11 cellular contexts compared by ENCODE assay signal in the genomic region with DNA sequence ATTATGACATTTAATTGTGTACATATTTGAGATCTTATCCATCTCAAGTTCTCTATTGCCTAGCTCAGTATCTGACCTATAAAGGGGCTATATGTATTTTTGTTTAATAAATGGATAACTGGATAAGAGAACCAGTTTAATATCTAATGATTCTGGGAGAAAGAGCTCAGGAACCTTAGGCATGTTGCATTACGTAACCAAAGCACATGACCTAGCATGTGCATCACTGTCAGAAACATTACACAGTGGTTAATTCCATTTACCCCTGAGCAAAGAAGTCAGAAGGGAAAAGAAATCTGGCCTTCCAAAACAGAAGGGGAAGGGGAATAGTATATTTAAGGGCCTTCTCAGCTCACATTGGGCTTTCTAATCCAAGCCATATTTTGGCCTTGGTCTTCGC. TPM values are rescaled to one million over a fixed set of nuclear protein-coding genes. Genes with fewer than 3 reads are reported as not detected.
"Had no signal": no experiment of that assay in that cellular context is flagged by ENCODE, and none has a peak within 500 bp of the region (broad histone marks: within the 10 kb centered on the region; RNA-seq: fewer than 3 reads in every experiment).

No MANE protein-coding gene starts in this region.

- H3K27ac ChIP-seq: prostate gland, sigmoid colon had no signal

- H3K4me1 ChIP-seq: prostate gland, sigmoid colon had no signal

- H3K36me3 ChIP-seq: prostate gland, sigmoid colon had no signal

- DNase-seq: activated effector memory CD4-positive, alpha-beta T cell treated with Interleukin-2 at 50 U/mL for 16 hours; activated T-cell treated with anti-CD3 and anti-CD28 coated beads, Interleukin-2, amount 50 U/mL, for 24 hours; amygdala; nucleus accumbens; sigmoid colon; stimulated activated CD4-positive, alpha-beta T cell treated with anti-CD3 and anti-CD28 coated beads, Interleukin-2, amount 100 ng/mL, for 48 hours; stimulated activated naive CD8-positive, alpha-beta T cell treated with anti-CD3 and anti-CD28 coated beads, Interleukin-15, Interleukin-2, amounts not matched to agents 100 U/mL and 50 U/mL, for 24 hours; T-helper 2 cell had no signal

- H3K27me3 ChIP-seq: sigmoid colon had no signal

- H3K9me3 ChIP-seq: prostate gland, sigmoid colon had no signal

- H3K4me3 ChIP-seq: prostate gland, sigmoid colon had no signal

- ATAC-seq: left lobe of liver; natural killer cell treated with Interleukin-12 subunit alpha and Interleukin-12 subunit beta and Interleukin-15 and Interleukin-18, amount 100 ng/mL, for 72 hours; stimulated activated naive CD8-positive, alpha-beta T cell treated with anti-CD3 and anti-CD28 coated beads, Interleukin-15, Interleukin-2, amounts not matched to agents 100 U/mL and 50 U/mL, for 24 hours had no signal

RNA-seq across cellular contexts. Expression of a gene that starts 12.3 kb away (rescaled TPM):
- total RNA-seq: natural killer cell treated with Interleukin-12 subunit alpha and Interleukin-12 subunit beta and Interleukin-15 and Interleukin-18, amount 100 ng/mL, for 72 hours had no signal
